10 cellular contexts compared by ENCODE assay signal in the genomic region with DNA sequence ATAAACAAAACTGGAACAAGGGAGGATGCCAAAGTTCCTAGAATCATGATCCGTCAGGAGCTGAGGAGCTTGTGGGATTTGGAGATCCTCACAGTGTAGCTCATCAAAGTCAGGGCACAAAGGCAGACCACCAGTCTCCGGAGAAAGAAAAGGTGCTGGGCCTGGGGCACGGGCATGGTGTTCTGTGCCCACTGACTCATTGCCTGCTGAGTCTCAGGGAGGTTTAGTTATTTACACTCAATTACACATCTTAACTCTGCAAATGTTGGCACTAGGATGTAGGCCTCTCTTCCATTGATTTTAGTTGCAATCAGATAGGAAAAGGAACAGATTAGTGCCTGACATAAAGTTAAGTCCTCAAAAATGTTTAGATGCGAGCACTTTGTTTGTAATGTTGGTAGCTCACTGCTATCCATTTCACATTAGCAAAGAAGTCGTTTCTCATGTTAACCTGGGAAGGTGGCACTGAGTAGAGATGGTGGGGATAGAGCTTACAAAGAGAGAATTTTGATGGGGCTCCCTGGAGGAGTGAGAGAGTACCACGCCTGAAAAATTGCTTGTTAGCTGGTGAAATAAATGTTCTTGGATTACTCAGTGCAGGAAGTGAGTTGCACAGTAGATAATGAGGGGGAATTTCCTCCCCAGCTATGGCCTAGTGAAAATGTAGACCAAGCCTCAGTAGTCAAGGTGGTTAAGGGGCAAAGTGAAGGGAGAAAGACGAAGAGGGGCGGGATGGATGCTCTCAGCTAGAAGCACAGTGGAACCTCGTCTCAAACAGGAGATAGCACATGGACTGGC.
DNase-seq lines count a peak whose midpoint lies in the region; ATAC-seq, FAIRE-seq and TF ChIP-seq lines count a peak whose summit lies in the region.
"Had no signal": no experiment of that assay in that cellular context is flagged by ENCODE, and none has a peak within 500 bp of the region (broad histone marks: within the 10 kb centered on the region; RNA-seq: fewer than 3 reads in every experiment).

No MANE protein-coding gene starts in this region.

- H3K9ac ChIP-seq in astrocyte (ENCODE audit: low read length) = no peak overlapping the region

- H3K4me1 ChIP-seq in astrocyte (ENCODE audit: insufficient read depth, low read length) = peaks cover 46% of the 10 kb centered on the region
- peaks cover 0 to 10% of the 10 kb centered on the region in 2 donors for H3K4me1 ChIP-seq in uterus

- H3K4me2 ChIP-seq in astrocyte (ENCODE audit: low read length) = peak overlapping the region; percentile 32

- H3K27me3 Mint-ChIP-seq in astrocyte (ENCODE audit: low read depth, unreplicated experiment) = no peaks in the 10 kb centered on the region

- H3K27me3 ChIP-seq in astrocyte (ENCODE audit: insufficient read depth, low read length) (no peaks in the 10 kb centered on the region), uterus (no peaks in the 10 kb centered on the region)
- H3K27me3 ChIP-seq: neutrophil had no signal

- no peak overlapping the region for H3K27ac ChIP-seq in astrocyte (ENCODE audit: low read depth, low read length)
- peak overlapping the region; percentile 91 to 94 for H3K27ac ChIP-seq in uterus
- H3K27ac ChIP-seq: neutrophil had no signal

- H3K9me3 Mint-ChIP-seq in astrocyte (ENCODE audit: unreplicated experiment) = peaks cover 1% of the 10 kb centered on the region

- no peaks in the 10 kb centered on the region for H4K20me1 ChIP-seq in astrocyte (ENCODE audit: insufficient read depth, low read length)

- no peak for FAIRE-seq in astrocyte (lab: Jason Lieb, UNC)

- H3K4me3 ChIP-seq in astrocyte (ENCODE audit: insufficient read depth, low read depth, low read length) (no peak overlapping the region), uterus (no peak overlapping the region)

- POLR2A ChIA-PET in HEK293T (lab: Yijun Ruan, JAX) = interaction anchor here (0.6 kb wide), 1 partner anchor 17 kb away, joined by 3 read pairs; no protein-coding TSS in a partner anchor

- peaks cover 1% of the 10 kb centered on the region for H3K36me3 Mint-ChIP-seq in astrocyte (ENCODE audit: low read depth, unreplicated experiment)

- intact Hi-C loops in left cardiac atrium (cut with DNase I) = no loop called here
- intact Hi-C loops in Right ventricle myocardium superior (cut with DNase I) = no loop called here
- intact Hi-C loops in uterus (cut with DNase I; ENCODE audit: low total_unique reads) = no loop called here

- H3K4me3 Mint-ChIP-seq in astrocyte (ENCODE audit: unreplicated experiment) = no peak overlapping the region

- no peaks in the 10 kb centered on the region for H3K9me3 ChIP-seq in astrocyte (ENCODE audit: insufficient read depth, low read depth, low read length)
- H3K9me3 ChIP-seq in uterus = no peaks in the 10 kb centered on the region
- H3K9me3 ChIP-seq: neutrophil had no signal

- CTCF ChIA-PET in HEK293T (lab: Yijun Ruan, JAX) = no interaction called here

- DNase-seq in left cardiac atrium (no peak), Right ventricle myocardium superior (no peak), astrocyte (ENCODE audit: low read depth) (peak; percentile 36), kidney tubule cell (ENCODE audit: low spot score) (peak; percentile 78), uterus (no peak), HEK293T (ENCODE audit: extremely low spot score) (no peak)
- DNase-seq: NCI-H510A had no signal

- TF ChIP-seq POLR2A in uterus (IDR thresholded peaks at IDR 0.05) = no peak

- H2AFZ ChIP-seq in astrocyte (ENCODE audit: low read depth, low read length) = peak overlapping the region; percentile 6

- H3K4me1 Mint-ChIP-seq in astrocyte (ENCODE audit: low read depth, unreplicated experiment) = peaks cover 31% of the 10 kb centered on the region

- ATAC-seq in left cardiac atrium (peak; percentile 12 to 29), Right ventricle myocardium superior (ENCODE audit: poor library complexity) (no peak), GM21529 (IDR thresholded peaks at IDR 0.05; ENCODE audit: unreplicated experiment) (no peak), HG02798 (IDR thresholded peaks at IDR 0.05; ENCODE audit: poor library complexity, unreplicated experiment) (no peak)

- TF ChIP-seq CTCF in astrocyte (IDR thresholded peaks at IDR 0.05; ENCODE audit: insufficient read depth, low read depth, low read length) (no peak), uterus (IDR thresholded peaks at IDR 0.05) (no peak)

- H3K36me3 ChIP-seq in astrocyte (ENCODE audit: insufficient read depth, low read length) = no peaks in the 10 kb centered on the region
- H3K36me3 ChIP-seq in uterus = no peaks in the 10 kb centered on the region
- H3K36me3 ChIP-seq: neutrophil had no signal

- no peak overlapping the region for H3K27ac Mint-ChIP-seq in astrocyte (ENCODE audit: unreplicated experiment)

- no peaks in the 10 kb centered on the region for H3K79me2 ChIP-seq in astrocyte (ENCODE audit: insufficient read depth, low read length)

TF ChIP-seq in HEK293T, 16 proteins besides CTCF, POLR2A, EP300 and RAD21:
- TF ChIP-seq NFRKB (IDR thresholded peaks at IDR 0.05) (no peak), FOXM1 (IDR thresholded peaks at IDR 0.05; ENCODE audit: borderline replicate concordance) (no peak), SP1 (IDR thresholded peaks at IDR 0.05) (no peak), LEF1 (IDR thresholded peaks at IDR 0.05; ENCODE audit: borderline replicate concordance) (no peak)
- TF ChIP-seq, protein P1, sequence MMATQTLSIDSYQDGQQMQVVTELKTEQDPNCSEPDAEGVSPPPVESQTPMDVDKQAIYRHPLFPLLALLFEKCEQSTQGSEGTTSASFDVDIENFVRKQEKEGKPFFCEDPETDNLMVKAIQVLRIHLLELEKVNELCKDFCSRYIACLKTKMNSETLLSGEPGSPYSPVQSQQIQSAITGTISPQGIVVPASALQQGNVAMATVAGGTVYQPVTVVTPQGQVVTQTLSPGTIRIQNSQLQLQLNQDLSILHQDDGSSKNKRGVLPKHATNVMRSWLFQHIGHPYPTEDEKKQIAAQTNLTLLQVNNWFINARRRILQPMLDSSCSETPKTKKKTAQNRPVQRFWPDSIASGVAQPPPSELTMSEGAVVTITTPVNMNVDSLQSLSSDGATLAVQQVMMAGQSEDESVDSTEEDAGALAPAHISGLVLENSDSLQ (IDR thresholded peaks at IDR 0.05) = no peak

Comparison
In these comparisons a context has a peak if more than half of its experiments do, and no peak if none do; other contexts are left out.
1. ATAC-seq: peak in left cardiac atrium (2 of 2); none in Right ventricle myocardium superior (single experiment), GM21529 (single experiment) and HG02798 (single experiment).
2. DNase-seq: peak in astrocyte (single experiment) and kidney tubule cell (single experiment); none in left cardiac atrium (single experiment), Right ventricle myocardium superior (single experiment), uterus (0 of 2) and HEK293T (single experiment).